12 cellular contexts compared by ENCODE assay signal in genomic region chr22:45578524-45579147, GRCh38.
"Had no signal": no experiment of that assay in that cellular context is flagged by ENCODE, and none has a peak within 500 bp of the region (broad histone marks: within the 10 kb centered on the region; RNA-seq: fewer than 3 reads in every experiment).

No MANE protein-coding gene starts in this region.

- H3K9ac ChIP-seq: neural progenitor cell had no signal

- FAIRE-seq: colon had no signal

- H2AFZ ChIP-seq: neural progenitor cell had no signal

- H3K36me3 ChIP-seq: neural progenitor cell, transverse colon had no signal

- H3K27ac ChIP-seq: epithelial cell of prostate, esophagus muscularis mucosa, gastroesophageal sphincter, neural progenitor cell, psoas muscle, skin epidermis, stomach, thoracic aorta, transverse colon had no signal

- H3K4me3 ChIP-seq: esophagus muscularis mucosa, gastroesophageal sphincter, lung, neural progenitor cell, psoas muscle, sigmoid colon, skin epidermis, stomach, thoracic aorta, transverse colon had no signal

- H3K4me1 ChIP-seq: neural progenitor cell, psoas muscle had no signal

- H3K27me3 ChIP-seq: neural progenitor cell had no signal

- H3K9me3 ChIP-seq: esophagus muscularis mucosa, gastroesophageal sphincter, psoas muscle, sigmoid colon, stomach, thoracic aorta, transverse colon had no signal

- H3K4me2 ChIP-seq: neural progenitor cell had no signal
